In the genomic region with DNA sequence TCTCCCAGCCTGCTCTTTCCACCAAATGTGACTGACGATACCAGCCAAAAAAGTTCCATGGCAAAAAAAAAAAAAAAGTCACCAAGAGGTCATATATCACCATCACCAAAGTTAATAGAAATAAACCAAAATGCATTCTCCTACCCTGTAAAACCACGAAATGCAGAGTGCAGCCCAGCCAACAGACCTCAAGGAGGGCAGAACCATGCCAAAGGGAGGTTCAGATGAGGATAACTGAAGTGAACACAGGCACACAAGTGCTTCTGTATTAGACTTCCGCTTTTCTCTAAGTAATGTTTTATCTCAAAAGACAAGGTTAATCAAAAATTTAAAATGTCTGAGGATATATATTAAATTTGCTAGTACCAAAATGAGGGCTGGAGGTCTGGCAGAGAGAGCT, we compare ENCODE assay signal across 1 cellular context.
TF ChIP-seq lines count a peak whose summit lies in the region.

No MANE protein-coding gene starts in this region.

TF ChIP-seq in HepG2, 621 proteins besides CTCF, POLR2A, EP300 and RAD21 (continued from another document):
- TF ChIP-seq GATAD1 (CRISPR knock-in tag; IDR thresholded peaks at IDR 0.05) (no peak), NFIC (IDR thresholded peaks at IDR 0.05; ENCODE audit: low read length) (no peak), MAFK (conservative IDR thresholded peaks at IDR 0.05 in 1 of 2, IDR thresholded peaks at IDR 0.05 in 1 of 2; ENCODE audit: low read length in 2 of 2) (no peak), ARID3A (IDR thresholded peaks at IDR 0.05; ENCODE audit: low read depth, low read length) (no peak), KLF9 (CRISPR knock-in tag; IDR thresholded peaks at IDR 0.05; ENCODE audit: low read depth) (no peak), GTF2F1 (IDR thresholded peaks at IDR 0.05; ENCODE audit: low read length) (no peak), ZBTB34 (CRISPR knock-in tag; IDR thresholded peaks at IDR 0.05) (no peak), KAT2B (IDR thresholded peaks at IDR 0.05; ENCODE audit: borderline replicate concordance, low read depth, low read length) (no peak)
- TF ChIP-seq, protein P1, sequence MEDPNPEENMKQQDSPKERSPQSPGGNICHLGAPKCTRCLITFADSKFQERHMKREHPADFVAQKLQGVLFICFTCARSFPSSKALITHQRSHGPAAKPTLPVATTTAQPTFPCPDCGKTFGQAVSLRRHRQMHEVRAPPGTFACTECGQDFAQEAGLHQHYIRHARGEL (CRISPR knock-in tag; IDR thresholded peaks at IDR 0.05): no peak
TF ChIP-seq in HepG2: peak in this region for 0.
